In the genomic region with DNA sequence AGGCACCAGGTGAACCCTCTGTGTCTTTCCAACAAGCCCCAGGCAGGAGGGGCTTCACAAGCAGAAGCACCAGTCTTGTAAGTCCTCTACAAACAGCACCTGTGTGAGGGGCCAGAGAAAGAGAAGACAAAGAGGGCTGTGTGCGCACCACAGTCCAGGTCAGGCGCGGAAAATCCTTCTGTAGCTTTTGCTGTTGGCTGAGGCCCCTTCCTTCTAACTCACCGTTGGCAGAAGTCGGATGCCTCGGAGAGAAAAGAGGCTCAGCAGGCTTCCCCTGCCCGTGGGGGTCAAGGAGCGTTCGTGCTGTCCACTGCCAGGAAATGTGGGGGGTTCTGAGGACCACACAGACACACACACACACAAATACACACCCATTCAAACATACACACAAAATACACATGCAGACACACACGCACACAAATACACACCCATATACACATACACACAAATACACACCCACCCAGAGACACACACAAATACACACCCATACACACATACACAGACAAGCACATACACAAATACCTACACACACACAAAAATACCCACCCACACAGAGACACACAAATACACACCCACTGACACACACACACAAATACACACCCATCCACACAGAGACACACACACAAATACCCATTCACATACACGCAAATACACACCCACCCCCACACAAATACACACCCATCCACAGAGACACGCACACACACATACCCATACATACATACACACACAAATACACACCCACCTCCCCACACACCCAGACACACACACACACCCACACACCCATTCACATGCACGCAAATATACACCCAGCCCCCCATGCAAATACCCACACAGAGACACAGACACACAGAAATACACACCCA, we compare ENCODE assay signal across 15 cellular contexts. TPM values are rescaled to one million over a fixed set of nuclear protein-coding genes. Genes with fewer than 3 reads are reported as not detected.
DNase-seq lines count a peak whose midpoint lies in the region; ATAC-seq and TF ChIP-seq lines count a peak whose summit lies in the region.
"Had no signal": no experiment of that assay in that cellular context is flagged by ENCODE, and none has a peak within 500 bp of the region (broad histone marks: within the 10 kb centered on the region; RNA-seq: fewer than 3 reads in every experiment).

No MANE protein-coding gene starts in this region.

- no peaks in the 10 kb centered on the region for H3K79me2 ChIP-seq in mesendoderm (ENCODE audit: control insufficient read depth, insufficient read depth, low read length)

- H3K79me1 ChIP-seq in mesendoderm (ENCODE audit: low read length) = no peaks in the 10 kb centered on the region

- H3K4me3 ChIP-seq in CD4-positive, alpha-beta memory T cell (ENCODE audit: low read length in 2 of 2) = no peak overlapping the region
- H3K4me3 ChIP-seq in astrocyte of the cerebellum (ENCODE audit: low read depth, low read length) (no peak overlapping the region), mesendoderm (ENCODE audit: low read length) (no peak overlapping the region), heart right ventricle (no peak overlapping the region)
- H3K4me3 ChIP-seq: HAP-1, thyroid gland had no signal

- no peak overlapping the region for H2BK15ac ChIP-seq in mesendoderm (replicated peaks; ENCODE audit: low read depth)

- no peak overlapping the region for H2BK5ac ChIP-seq in mesendoderm (ENCODE audit: low read length)

- peak overlapping the region; percentile 51 for H2AK5ac ChIP-seq in mesendoderm (ENCODE audit: low read length)

- H3K4me1 ChIP-seq in CD4-positive, alpha-beta memory T cell (ENCODE audit: insufficient read depth, low read length) = peaks cover 25% of the 10 kb centered on the region
- peaks cover 7% of the 10 kb centered on the region for H3K4me1 ChIP-seq in mesendoderm (ENCODE audit: control insufficient read depth, low read depth, low read length)
- H3K4me1 ChIP-seq in heart right ventricle = peaks cover 2 to 26% (median 6%) of the 10 kb centered on the region in 9 donors
- H3K4me1 ChIP-seq: thyroid gland had no signal

- peaks cover 7 to 41% (median 23%) of the 10 kb centered on the region in 4 donors for H3K4me1 Mint-ChIP-seq in CD4-positive, alpha-beta memory T cell

- in situ Hi-C loops in astrocyte of the cerebellum (cut with HindIII; ENCODE audit: low sequenced_read_pairs) = no loop called here

- no peak overlapping the region for H3K4me2 ChIP-seq in mesendoderm (ENCODE audit: low read length)

- H3K36me3 ChIP-seq in CD4-positive, alpha-beta memory T cell (ENCODE audit: insufficient read depth, low read length) = no peaks in the 10 kb centered on the region
- H3K36me3 ChIP-seq in mesendoderm (ENCODE audit: control insufficient read depth, insufficient read depth, low read length) (no peaks in the 10 kb centered on the region), heart right ventricle (no peaks in the 10 kb centered on the region)
- H3K36me3 ChIP-seq: HAP-1, thyroid gland had no signal

- CTCF ChIA-PET in CD4-positive, alpha-beta memory T cell (lab: Charles Lee; ENCODE audit: partially characterized antibody) = interaction anchor here (1.2 kb wide), 1 partner anchor 32 kb away, joined by 3 read pairs; no protein-coding TSS in a partner anchor

- no peaks in the 10 kb centered on the region for H3K9me3 Mint-ChIP-seq in CD4-positive, alpha-beta memory T cell

- H3K9ac ChIP-seq in mesendoderm (ENCODE audit: low read length) = peak overlapping the region; percentile 16

- TF ChIP-seq CTCF in astrocyte of the cerebellum (IDR thresholded peaks at IDR 0.05; ENCODE audit: low read depth, low read length, missing control alignments) = no peak
- no peak for TF ChIP-seq CTCF in heart right ventricle (IDR thresholded peaks at IDR 0.05)

- POLR2A ChIA-PET in CD4-positive, alpha-beta memory T cell (lab: Charles Lee; ENCODE audit: partially characterized antibody) = interaction anchor here (1.4 kb wide), 1 partner anchor 31 kb away, joined by 3 read pairs; no protein-coding TSS in a partner anchor

- peak overlapping the region; percentile 65 for H3K56ac ChIP-seq in mesendoderm (ENCODE audit: low read length)

- H3K23ac ChIP-seq in mesendoderm (ENCODE audit: low read length) = no peak overlapping the region

- intact Hi-C loops in CD4-positive, alpha-beta memory T cell (cut with micrococcal nuclease) = no loop called here
- intact Hi-C loops in heart right ventricle (cut with DNase I) = loop anchor here in 1 of 10 donors (10.0 kb wide), 1 partner anchor 88 kb away; no protein-coding TSS in a partner anchor

- no peaks in the 10 kb centered on the region for H3K9me3 ChIP-seq in CD4-positive, alpha-beta memory T cell (ENCODE audit: control insufficient read depth in 1 of 2, low read length in 2 of 2)
- no peaks in the 10 kb centered on the region for H3K9me3 ChIP-seq in heart right ventricle
- H3K9me3 ChIP-seq: HAP-1, thyroid gland had no signal

- H3K36me3 Mint-ChIP-seq in CD4-positive, alpha-beta memory T cell = no peaks in the 10 kb centered on the region

- no peak overlapping the region for H4K5ac ChIP-seq in mesendoderm (ENCODE audit: low read length)

- H3K4ac ChIP-seq in mesendoderm (ENCODE audit: low read depth, low read length) = peak overlapping the region; percentile 28

- no peak overlapping the region for H3K18ac ChIP-seq in mesendoderm (ENCODE audit: low read length)

- ATAC-seq in heart right ventricle = no peak
- no peak for ATAC-seq in HG03039 (IDR thresholded peaks at IDR 0.05; ENCODE audit: unreplicated experiment)

- H3K27me3 ChIP-seq in CD4-positive, alpha-beta memory T cell (ENCODE audit: insufficient read depth, low read length) = no peaks in the 10 kb centered on the region
- H3K27me3 ChIP-seq in mesendoderm (ENCODE audit: insufficient read depth, low read length, poor library complexity) (no peaks in the 10 kb centered on the region), heart right ventricle (peaks cover 0 to 24% (median 0%) of the 10 kb centered on the region in 7 donors)
- H3K27me3 ChIP-seq: thyroid gland had no signal

- no peak overlapping the region for H4K8ac ChIP-seq in mesendoderm (ENCODE audit: low read depth, low read length)

- 100% methylated on average over 3 of the region's 13 CpGs for whole genome bisulfite sequencing in mesendoderm (ENCODE audit: extremely low coverage, insufficient coverage, low lambda C conversion rate)
- 70 to 73% methylated on average over 13 of the region's 13 CpGs for WGBS in heart right ventricle, 2 donors

- peak overlapping the region; percentile 31 for H2BK120ac ChIP-seq in mesendoderm (ENCODE audit: low read depth, low read length)

- H3K27ac ChIP-seq in CD4-positive, alpha-beta memory T cell (ENCODE audit: low read depth, low read length) = no peak overlapping the region
- H3K27ac ChIP-seq in mesendoderm (ENCODE audit: low read depth, low read length) (peak overlapping the region; percentile 82), heart right ventricle (no peak overlapping the region)
- H3K27ac ChIP-seq: thyroid gland had no signal

- peaks cover 0 to 11% of the 10 kb centered on the region in 2 donors for H3K27me3 Mint-ChIP-seq in CD4-positive, alpha-beta memory T cell

- H3K27ac Mint-ChIP-seq in CD4-positive, alpha-beta memory T cell = peak overlapping the region in 4 of 7 donors; percentile 24 to 75 (median 52)

- no peak overlapping the region for H3K4me3 Mint-ChIP-seq in CD4-positive, alpha-beta memory T cell

- no peak for DNase-seq in CD4-positive, alpha-beta memory T cell
- DNase-seq in astrocyte of the cerebellum (ENCODE audit: low read depth) = peak; percentile 8
- no peak for DNase-seq in mesendoderm
- no peak for DNase-seq in kidney glomerular epithelial cell (lab: John Stamatoyannopoulos, UW)
- no peak for DNase-seq in heart right ventricle
- DNase-seq: activated T-cell treated with anti-CD3 and anti-CD28 coated beads, Interleukin-2, amount 50 U/mL, for 48 hours; cortex of kidney; midbrain; SHP77; stimulated activated CD4-positive, alpha-beta T cell treated with anti-CD3 and anti-CD28 coated beads, Interleukin-15, amount 100 ng/mL, for 24 hours; T1000; thyroid gland had no signal

RNA-seq across cellular contexts. Expression of a gene that starts 6.8 kb away (rescaled TPM):
- total RNA-seq in CD4-positive, alpha-beta memory T cell = not detected
- polyA plus RNA-seq in CD4-positive, alpha-beta memory T cell = under 1 TPM in 1 of 2 donors, not detected in 1; 0.79 TPM
- 0.27 TPM for polyA plus RNA-seq in mesendoderm (2013, experiment 1 of 2)
- polyA plus RNA-seq in mesendoderm (2013, experiment 2 of 2) = 0.28 TPM
- total RNA-seq in heart right ventricle = under 1 TPM in 2 of 10 donors, not detected in 8; 0.44 to 0.88 TPM
- under 1 TPM in 1 of 2 donors, not detected in 1; 0.07 TPM for polyA plus RNA-seq in heart right ventricle
- total RNA-seq: thyroid gland had no signal

RNA-seq across cellular contexts. Expression of a gene that starts 19.8 kb away (rescaled TPM):
- total RNA-seq in CD4-positive, alpha-beta memory T cell = 1 to 10 TPM in 1 of 2 experiments, under 1 TPM in 1; 0.96 to 2.6 TPM
- 10 to 100 TPM in 1 of 2 donors, 1 to 10 TPM in 1; 6.2 to 11.5 TPM for polyA plus RNA-seq in CD4-positive, alpha-beta memory T cell
- polyA plus RNA-seq in mesendoderm (2013, experiment 1 of 2) = 0.53 TPM
- 0.62 TPM for polyA plus RNA-seq in mesendoderm (2013, experiment 2 of 2)
- total RNA-seq in heart right ventricle = under 1 TPM in 1 of 10 donors, not detected in 9; 0.20 TPM
- polyA plus RNA-seq in heart right ventricle = not detected
- total RNA-seq: M059J had no signal

RNA-seq across cellular contexts. Expression of a gene that starts 21.1 kb away (rescaled TPM):
- under 1 TPM in 1 of 2 experiments, not detected in 1; 0.39 TPM for total RNA-seq in CD4-positive, alpha-beta memory T cell
- under 1 TPM in 1 of 2 donors, not detected in 1; 0.42 TPM for polyA plus RNA-seq in CD4-positive, alpha-beta memory T cell
- polyA plus RNA-seq in mesendoderm (2013, experiment 1 of 2) = 0.58 TPM
- 0.94 TPM for polyA plus RNA-seq in mesendoderm (2013, experiment 2 of 2)
- under 1 TPM in 1 of 10 donors, not detected in 9; 0.21 TPM for total RNA-seq in heart right ventricle
- polyA plus RNA-seq in heart right ventricle = not detected
- total RNA-seq: M059J had no signal

RNA-seq across cellular contexts. Expression of a gene that starts 38.6 kb away (rescaled TPM):
- not detected for total RNA-seq in CD4-positive, alpha-beta memory T cell
- not detected for polyA plus RNA-seq in CD4-positive, alpha-beta memory T cell
- polyA plus RNA-seq in mesendoderm (2013, experiment 1 of 2) = not detected
- polyA plus RNA-seq in mesendoderm (2013, experiment 2 of 2) = not detected
- not detected for total RNA-seq in heart right ventricle
- not detected for polyA plus RNA-seq in heart right ventricle
- total RNA-seq: M059J, thyroid gland had no signal

RNA-seq across cellular contexts. Expression of a gene that starts 46.1 kb away (rescaled TPM):
- 10 to 100 TPM; 24.1 to 27.1 TPM for total RNA-seq in CD4-positive, alpha-beta memory T cell
- 10 to 100 TPM; 21.1 to 23.3 TPM for polyA plus RNA-seq in CD4-positive, alpha-beta memory T cell
- polyA plus RNA-seq in mesendoderm (2013, experiment 1 of 2) = 10.1 TPM
- 11.1 TPM for polyA plus RNA-seq in mesendoderm (2013, experiment 2 of 2)
- total RNA-seq in heart right ventricle = 10 to 100 TPM; 18.1 to 28.9 (median 21.9) TPM
- 10 to 100 TPM; 36.8 to 65.7 TPM for polyA plus RNA-seq in heart right ventricle
